1 cellular context compared by ENCODE assay signal in genomic region chr15:52733078-52733477, GRCh38.
TF ChIP-seq lines count a peak whose summit lies in the region.

No MANE protein-coding gene starts in this region.

TF ChIP-seq in HepG2, 621 proteins besides CTCF, POLR2A, EP300 and RAD21 (continued from another document and continues in another):
- TF ChIP-seq, protein P1, sequence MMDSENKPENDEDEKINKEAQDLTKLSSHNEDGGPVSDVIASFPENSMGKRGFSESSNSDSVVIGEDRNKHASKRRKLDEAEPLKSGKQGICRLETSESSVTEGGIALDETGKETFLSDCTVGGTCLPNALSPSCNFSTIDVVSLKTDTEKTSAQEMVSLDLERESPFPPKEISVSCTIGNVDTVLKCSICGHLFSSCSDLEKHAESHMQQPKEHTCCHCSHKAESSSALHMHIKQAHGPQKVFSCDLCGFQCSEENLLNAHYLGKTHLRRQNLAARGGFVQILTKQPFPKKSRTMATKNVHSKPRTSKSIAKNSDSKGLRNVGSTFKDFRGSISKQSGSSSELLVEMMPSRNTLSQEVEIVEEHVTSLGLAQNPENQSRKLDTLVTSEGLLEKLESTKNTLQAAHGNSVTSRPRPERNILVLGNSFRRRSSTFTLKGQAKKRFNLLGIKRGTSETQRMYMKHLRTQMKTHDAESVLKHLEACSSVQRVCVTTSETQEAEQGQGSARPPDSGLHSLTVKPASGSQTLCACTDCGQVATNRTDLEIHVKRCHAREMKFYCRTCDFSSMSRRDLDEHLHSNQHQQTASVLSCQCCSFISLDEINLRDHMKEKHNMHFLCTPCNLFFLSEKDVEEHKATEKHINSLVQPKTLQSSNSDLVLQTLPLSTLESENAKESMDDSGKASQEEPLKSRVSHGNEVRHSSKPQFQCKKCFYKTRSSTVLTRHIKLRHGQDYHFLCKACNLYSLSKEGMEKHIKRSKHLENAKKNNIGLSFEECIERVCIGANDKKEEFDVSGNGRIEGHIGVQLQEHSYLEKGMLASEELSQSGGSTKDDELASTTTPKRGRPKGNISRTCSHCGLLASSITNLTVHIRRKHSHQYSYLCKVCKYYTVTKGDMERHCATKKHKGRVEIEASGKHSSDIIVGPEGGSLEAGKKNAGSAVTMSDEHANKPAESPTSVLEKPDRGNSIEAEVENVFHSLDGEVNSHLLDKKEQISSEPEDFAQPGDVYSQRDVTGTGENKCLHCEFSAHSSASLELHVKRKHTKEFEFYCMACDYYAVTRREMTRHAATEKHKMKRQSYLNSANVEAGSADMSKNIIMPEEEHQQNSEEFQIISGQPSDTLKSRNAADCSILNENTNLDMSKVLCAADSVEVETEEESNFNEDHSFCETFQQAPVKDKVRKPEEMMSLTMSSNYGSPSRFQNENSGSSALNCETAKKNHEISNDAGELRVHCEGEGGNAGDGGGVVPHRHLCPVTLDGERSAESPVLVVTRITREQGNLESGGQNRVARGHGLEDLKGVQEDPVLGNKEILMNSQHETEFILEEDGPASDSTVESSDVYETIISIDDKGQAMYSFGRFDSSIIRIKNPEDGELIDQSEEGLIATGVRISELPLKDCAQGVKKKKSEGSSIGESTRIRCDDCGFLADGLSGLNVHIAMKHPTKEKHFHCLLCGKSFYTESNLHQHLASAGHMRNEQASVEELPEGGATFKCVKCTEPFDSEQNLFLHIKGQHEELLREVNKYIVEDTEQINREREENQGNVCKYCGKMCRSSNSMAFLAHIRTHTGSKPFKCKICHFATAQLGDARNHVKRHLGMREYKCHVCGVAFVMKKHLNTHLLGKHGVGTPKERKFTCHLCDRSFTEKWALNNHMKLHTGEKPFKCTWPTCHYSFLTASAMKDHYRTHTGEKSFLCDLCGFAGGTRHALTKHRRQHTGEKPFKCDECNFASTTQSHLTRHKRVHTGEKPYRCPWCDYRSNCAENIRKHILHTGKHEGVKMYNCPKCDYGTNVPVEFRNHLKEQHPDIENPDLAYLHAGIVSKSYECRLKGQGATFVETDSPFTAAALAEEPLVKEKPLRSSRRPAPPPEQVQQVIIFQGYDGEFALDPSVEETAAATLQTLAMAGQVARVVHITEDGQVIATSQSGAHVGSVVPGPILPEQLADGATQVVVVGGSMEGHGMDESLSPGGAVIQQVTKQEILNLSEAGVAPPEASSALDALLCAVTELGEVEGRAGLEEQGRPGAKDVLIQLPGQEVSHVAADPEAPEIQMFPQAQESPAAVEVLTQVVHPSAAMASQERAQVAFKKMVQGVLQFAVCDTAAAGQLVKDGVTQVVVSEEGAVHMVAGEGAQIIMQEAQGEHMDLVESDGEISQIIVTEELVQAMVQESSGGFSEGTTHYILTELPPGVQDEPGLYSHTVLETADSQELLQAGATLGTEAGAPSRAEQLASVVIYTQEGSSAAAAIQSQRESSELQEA (CRISPR knock-in tag; IDR thresholded peaks at IDR 0.05; ENCODE audit: not compliant biosample characterization) = no peak
- no peak for TF ChIP-seq KDM1A (CRISPR knock-in tag; IDR thresholded peaks at IDR 0.05)
- TF ChIP-seq PHB2 (IDR thresholded peaks at IDR 0.05; ENCODE audit: partially characterized antibody) = no peak
- TF ChIP-seq, protein P2, sequence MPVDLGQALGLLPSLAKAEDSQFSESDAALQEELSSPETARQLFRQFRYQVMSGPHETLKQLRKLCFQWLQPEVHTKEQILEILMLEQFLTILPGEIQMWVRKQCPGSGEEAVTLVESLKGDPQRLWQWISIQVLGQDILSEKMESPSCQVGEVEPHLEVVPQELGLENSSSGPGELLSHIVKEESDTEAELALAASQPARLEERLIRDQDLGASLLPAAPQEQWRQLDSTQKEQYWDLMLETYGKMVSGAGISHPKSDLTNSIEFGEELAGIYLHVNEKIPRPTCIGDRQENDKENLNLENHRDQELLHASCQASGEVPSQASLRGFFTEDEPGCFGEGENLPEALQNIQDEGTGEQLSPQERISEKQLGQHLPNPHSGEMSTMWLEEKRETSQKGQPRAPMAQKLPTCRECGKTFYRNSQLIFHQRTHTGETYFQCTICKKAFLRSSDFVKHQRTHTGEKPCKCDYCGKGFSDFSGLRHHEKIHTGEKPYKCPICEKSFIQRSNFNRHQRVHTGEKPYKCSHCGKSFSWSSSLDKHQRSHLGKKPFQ (CRISPR knock-in tag; IDR thresholded peaks at IDR 0.05; ENCODE audit: insufficient replicate concordance) = no peak
- TF ChIP-seq ZNF232 (CRISPR knock-in tag; IDR thresholded peaks at IDR 0.05; ENCODE audit: borderline replicate concordance) = no peak
- no peak for TF ChIP-seq ZNF281 (CRISPR knock-in tag; IDR thresholded peaks at IDR 0.05; ENCODE audit: borderline replicate concordance)
- no peak for TF ChIP-seq ARNT2 (CRISPR knock-in tag; IDR thresholded peaks at IDR 0.05; ENCODE audit: low read depth)
- TF ChIP-seq TCF7 (IDR thresholded peaks at IDR 0.05; ENCODE audit: low read depth) = no peak
- TF ChIP-seq, protein P3, sequence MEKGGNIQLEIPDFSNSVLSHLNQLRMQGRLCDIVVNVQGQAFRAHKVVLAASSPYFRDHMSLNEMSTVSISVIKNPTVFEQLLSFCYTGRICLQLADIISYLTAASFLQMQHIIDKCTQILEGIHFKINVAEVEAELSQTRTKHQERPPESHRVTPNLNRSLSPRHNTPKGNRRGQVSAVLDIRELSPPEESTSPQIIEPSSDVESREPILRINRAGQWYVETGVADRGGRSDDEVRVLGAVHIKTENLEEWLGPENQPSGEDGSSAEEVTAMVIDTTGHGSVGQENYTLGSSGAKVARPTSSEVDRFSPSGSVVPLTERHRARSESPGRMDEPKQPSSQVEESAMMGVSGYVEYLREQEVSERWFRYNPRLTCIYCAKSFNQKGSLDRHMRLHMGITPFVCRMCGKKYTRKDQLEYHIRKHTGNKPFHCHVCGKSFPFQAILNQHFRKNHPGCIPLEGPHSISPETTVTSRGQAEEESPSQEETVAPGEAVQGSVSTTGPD (CRISPR knock-in tag; IDR thresholded peaks at IDR 0.05) = no peak
- TF ChIP-seq ZNF335 (CRISPR knock-in tag; IDR thresholded peaks at IDR 0.05) = no peak
- TF ChIP-seq KDM6A (CRISPR knock-in tag; IDR thresholded peaks at IDR 0.05; ENCODE audit: low read depth) = no peak
- no peak for TF ChIP-seq ZNF589 (CRISPR knock-in tag; conservative IDR thresholded peaks at IDR 0.05)
- no peak for TF ChIP-seq RORA (CRISPR knock-in tag; IDR thresholded peaks at IDR 0.05)
- TF ChIP-seq ZNF512B (CRISPR knock-in tag; IDR thresholded peaks at IDR 0.05; ENCODE audit: borderline replicate concordance) = no peak
- TF ChIP-seq ZBTB46 (CRISPR knock-in tag; IDR thresholded peaks at IDR 0.05; ENCODE audit: borderline replicate concordance) = no peak
- TF ChIP-seq ZNF205 (CRISPR knock-in tag; IDR thresholded peaks at IDR 0.05) = no peak
- TF ChIP-seq ZBTB43 (CRISPR knock-in tag; conservative IDR thresholded peaks at IDR 0.05) = no peak
- no peak for TF ChIP-seq MTA1 (CRISPR knock-in tag; IDR thresholded peaks at IDR 0.05; ENCODE audit: borderline replicate concordance)
- TF ChIP-seq PCBP1 (IDR thresholded peaks at IDR 0.05; ENCODE audit: borderline replicate concordance, low read depth, low read length) = no peak
- TF ChIP-seq ZNF282 (IDR thresholded peaks at IDR 0.05; ENCODE audit: partially characterized antibody) = no peak
- no peak for TF ChIP-seq BORCS8-MEF2B (CRISPR knock-in tag; IDR thresholded peaks at IDR 0.05)
- TF ChIP-seq MLLT10 (CRISPR knock-in tag; IDR thresholded peaks at IDR 0.05) = no peak
- TF ChIP-seq ZNF644 (CRISPR knock-in tag; IDR thresholded peaks at IDR 0.05; ENCODE audit: low read depth) = no peak
- TF ChIP-seq ELK4 (CRISPR knock-in tag; IDR thresholded peaks at IDR 0.05; ENCODE audit: borderline replicate concordance) = no peak
- TF ChIP-seq HDAC6 (IDR thresholded peaks at IDR 0.05; ENCODE audit: low read depth, low read length) = no peak
- no peak for TF ChIP-seq ZBED4 (CRISPR knock-in tag; IDR thresholded peaks at IDR 0.05; ENCODE audit: borderline replicate concordance)
- TF ChIP-seq TMF1 (CRISPR knock-in tag; IDR thresholded peaks at IDR 0.05; ENCODE audit: low read depth) = no peak
- no peak for TF ChIP-seq XRCC5 (optimal IDR thresholded peaks at IDR 0.05; ENCODE audit: low read length)
- no peak; the same call in 1 of the 2 replicates for TF ChIP-seq FOXO1 (CRISPR knock-in tag; IDR thresholded peaks at IDR 0.05)
- no peak for TF ChIP-seq ZNF850 (CRISPR knock-in tag; conservative IDR thresholded peaks at IDR 0.05)
